In genomic region chr2:86807121-86807461, GRCh38 we compare ENCODE assay signal across 1 cellular context.
TF ChIP-seq lines count a peak whose summit lies in the region.

No MANE protein-coding gene starts in this region.

TF ChIP-seq in HepG2, 621 proteins besides CTCF, POLR2A, EP300 and RAD21 (continued from another document):
- TF ChIP-seq PRMT3 (CRISPR knock-in tag; IDR thresholded peaks at IDR 0.05; ENCODE audit: borderline replicate concordance, low read depth) (no peak), NFKBIZ (CRISPR knock-in tag; IDR thresholded peaks at IDR 0.05) (no peak), LCORL (IDR thresholded peaks at IDR 0.05) (no peak), LCORL (CRISPR knock-in tag; IDR thresholded peaks at IDR 0.05) (0 out of 2 replicates have a peak, but pooled peaks have one; percentile 61), ZSCAN30 (CRISPR knock-in tag; IDR thresholded peaks at IDR 0.05) (no peak), ETV6 (CRISPR knock-in tag; conservative IDR thresholded peaks at IDR 0.05) (no peak), ZNF619 (CRISPR knock-in tag; IDR thresholded peaks at IDR 0.05) (no peak), SUZ12 (IDR thresholded peaks at IDR 0.05; ENCODE audit: low read depth, low read length) (no peak), CREM (IDR thresholded peaks at IDR 0.05) (no peak), CREM (CRISPR knock-in tag; IDR thresholded peaks at IDR 0.05) (no peak), MIER3 (CRISPR knock-in tag; IDR thresholded peaks at IDR 0.05; ENCODE audit: borderline replicate concordance) (no peak), GABPA (IDR thresholded peaks at IDR 0.05; ENCODE audit: low read depth, low read length) (no peak), GABPA (CRISPR knock-in tag; IDR thresholded peaks at IDR 0.05; ENCODE audit: low read depth) (peak; percentile 57; the same call in 1 of the 2 replicates), ZNF235 (CRISPR knock-in tag; IDR thresholded peaks at IDR 0.05; ENCODE audit: borderline replicate concordance) (no peak), FOXM1 (CRISPR knock-in tag; IDR thresholded peaks at IDR 0.05) (no peak), HNF4A (CRISPR knock-in tag; IDR thresholded peaks at IDR 0.05) (0 out of 2 replicates have a peak, but pooled peaks have one; percentile 21), ZNF562 (CRISPR knock-in tag; IDR thresholded peaks at IDR 0.05; ENCODE audit: borderline replicate concordance) (no peak), ZNF672 (CRISPR knock-in tag; IDR thresholded peaks at IDR 0.05) (no peak), ZNF12 (CRISPR knock-in tag; IDR thresholded peaks at IDR 0.05) (no peak), NR2F6 (IDR thresholded peaks at IDR 0.05) (no peak), NR2F6 (CRISPR knock-in tag; IDR thresholded peaks at IDR 0.05) (no peak), ZXDC (CRISPR knock-in tag; IDR thresholded peaks at IDR 0.05) (no peak), TCF12 (IDR thresholded peaks at IDR 0.05) (no peak), TCF12 (CRISPR knock-in tag; IDR thresholded peaks at IDR 0.05) (no peak), ZNF24 (IDR thresholded peaks at IDR 0.05) (no peak)
- TF ChIP-seq, protein P1, sequence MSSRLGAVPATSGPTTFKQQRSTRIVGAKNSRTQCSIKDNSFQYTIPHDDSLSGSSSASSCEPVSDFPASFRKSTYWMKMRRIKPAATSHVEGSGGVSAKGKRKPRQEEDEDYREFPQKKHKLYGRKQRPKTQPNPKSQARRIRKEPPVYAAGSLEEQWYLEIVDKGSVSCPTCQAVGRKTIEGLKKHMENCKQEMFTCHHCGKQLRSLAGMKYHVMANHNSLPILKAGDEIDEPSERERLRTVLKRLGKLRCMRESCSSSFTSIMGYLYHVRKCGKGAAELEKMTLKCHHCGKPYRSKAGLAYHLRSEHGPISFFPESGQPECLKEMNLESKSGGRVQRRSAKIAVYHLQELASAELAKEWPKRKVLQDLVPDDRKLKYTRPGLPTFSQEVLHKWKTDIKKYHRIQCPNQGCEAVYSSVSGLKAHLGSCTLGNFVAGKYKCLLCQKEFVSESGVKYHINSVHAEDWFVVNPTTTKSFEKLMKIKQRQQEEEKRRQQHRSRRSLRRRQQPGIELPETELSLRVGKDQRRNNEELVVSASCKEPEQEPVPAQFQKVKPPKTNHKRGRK (CRISPR knock-in tag; IDR thresholded peaks at IDR 0.05): no peak
- TF ChIP-seq, protein P2, sequence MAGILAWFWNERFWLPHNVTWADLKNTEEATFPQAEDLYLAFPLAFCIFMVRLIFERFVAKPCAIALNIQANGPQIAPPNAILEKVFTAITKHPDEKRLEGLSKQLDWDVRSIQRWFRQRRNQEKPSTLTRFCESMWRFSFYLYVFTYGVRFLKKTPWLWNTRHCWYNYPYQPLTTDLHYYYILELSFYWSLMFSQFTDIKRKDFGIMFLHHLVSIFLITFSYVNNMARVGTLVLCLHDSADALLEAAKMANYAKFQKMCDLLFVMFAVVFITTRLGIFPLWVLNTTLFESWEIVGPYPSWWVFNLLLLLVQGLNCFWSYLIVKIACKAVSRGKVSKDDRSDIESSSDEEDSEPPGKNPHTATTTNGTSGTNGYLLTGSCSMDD (CRISPR knock-in tag; IDR thresholded peaks at IDR 0.05): no peak
- TF ChIP-seq, protein P3, sequence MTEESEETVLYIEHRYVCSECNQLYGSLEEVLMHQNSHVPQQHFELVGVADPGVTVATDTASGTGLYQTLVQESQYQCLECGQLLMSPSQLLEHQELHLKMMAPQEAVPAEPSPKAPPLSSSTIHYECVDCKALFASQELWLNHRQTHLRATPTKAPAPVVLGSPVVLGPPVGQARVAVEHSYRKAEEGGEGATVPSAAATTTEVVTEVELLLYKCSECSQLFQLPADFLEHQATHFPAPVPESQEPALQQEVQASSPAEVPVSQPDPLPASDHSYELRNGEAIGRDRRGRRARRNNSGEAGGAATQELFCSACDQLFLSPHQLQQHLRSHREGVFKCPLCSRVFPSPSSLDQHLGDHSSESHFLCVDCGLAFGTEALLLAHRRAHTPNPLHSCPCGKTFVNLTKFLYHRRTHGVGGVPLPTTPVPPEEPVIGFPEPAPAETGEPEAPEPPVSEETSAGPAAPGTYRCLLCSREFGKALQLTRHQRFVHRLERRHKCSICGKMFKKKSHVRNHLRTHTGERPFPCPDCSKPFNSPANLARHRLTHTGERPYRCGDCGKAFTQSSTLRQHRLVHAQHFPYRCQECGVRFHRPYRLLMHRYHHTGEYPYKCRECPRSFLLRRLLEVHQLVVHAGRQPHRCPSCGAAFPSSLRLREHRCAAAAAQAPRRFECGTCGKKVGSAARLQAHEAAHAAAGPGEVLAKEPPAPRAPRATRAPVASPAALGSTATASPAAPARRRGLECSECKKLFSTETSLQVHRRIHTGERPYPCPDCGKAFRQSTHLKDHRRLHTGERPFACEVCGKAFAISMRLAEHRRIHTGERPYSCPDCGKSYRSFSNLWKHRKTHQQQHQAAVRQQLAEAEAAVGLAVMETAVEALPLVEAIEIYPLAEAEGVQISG (CRISPR knock-in tag; IDR thresholded peaks at IDR 0.05): no peak
